8 cellular contexts compared by ENCODE assay signal in the genomic region with DNA sequence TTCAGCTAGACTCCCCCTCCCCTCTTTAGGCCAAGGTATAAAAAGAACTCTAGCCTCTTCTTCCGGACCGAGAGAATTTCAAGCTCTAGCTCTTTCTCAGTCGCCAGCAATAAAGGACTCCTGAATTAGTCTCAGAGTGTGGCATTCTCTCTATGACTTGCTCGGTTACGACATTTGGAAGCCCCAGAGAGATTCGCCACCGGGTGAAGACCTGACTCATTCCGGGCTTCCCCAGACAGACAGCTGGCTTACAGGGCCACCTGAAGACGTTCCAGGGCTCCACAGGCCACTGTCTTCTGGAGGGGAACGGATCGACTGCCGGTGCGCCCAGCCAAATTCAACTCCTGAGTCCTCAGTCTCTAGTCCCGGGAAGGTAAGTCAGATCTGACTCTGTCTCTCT. TPM values are rescaled to one million over a fixed set of nuclear protein-coding genes. Genes with fewer than 3 reads are reported as not detected.
A peak's percentile ranks its signal among the peaks of the same experiment; 100 is the strongest.
DNase-seq lines count a peak whose midpoint lies in the region; ATAC-seq, FAIRE-seq and TF ChIP-seq lines count a peak whose summit lies in the region.

A gene (plus strand): TSS at position 234 of the 400 bp plus-strand sequence. CDS start 15,510 bp downstream, outside the sequence.

- intact Hi-C loops in mucosa of descending colon (cut with DNase I, micrococcal nuclease) = no loop called here

- H3K9me3 ChIP-seq in astrocyte (ENCODE audit: insufficient read depth, low read depth, low read length) (no peaks in the 10 kb centered on the region), mucosa of descending colon (no peaks in the 10 kb centered on the region)

- H3K4me3 ChIP-seq in astrocyte (ENCODE audit: insufficient read depth, low read depth, low read length) (no peak within 1 kb of the TSS), mucosa of descending colon (no peak within 1 kb of the TSS)

- peak within 1 kb of the TSS; percentile 89 for H3K4me2 ChIP-seq in astrocyte (ENCODE audit: low read length)

- peaks cover 3% of the 10 kb centered on the region for H3K27me3 ChIP-seq in astrocyte (ENCODE audit: insufficient read depth, low read length)

- H3K4me1 Mint-ChIP-seq in astrocyte (ENCODE audit: low read depth, unreplicated experiment) = peaks cover 5% of the 10 kb centered on the region

- no peak within 1 kb of the TSS for H3K27ac Mint-ChIP-seq in astrocyte (ENCODE audit: unreplicated experiment)

- no peak within 1 kb of the TSS for H3K27ac ChIP-seq in astrocyte (ENCODE audit: low read depth, low read length)

- H3K4me1 ChIP-seq in astrocyte (ENCODE audit: insufficient read depth, low read length) = no peaks in the 10 kb centered on the region
- H3K4me1 ChIP-seq in mucosa of descending colon (ENCODE audit: low read depth) = peaks cover 6% of the 10 kb centered on the region

- ATAC-seq in GM19043 (IDR thresholded peaks at IDR 0.05; ENCODE audit: low read depth, unreplicated experiment) = peak; percentile 85
- peak; percentile 83 for ATAC-seq in HG03097 (IDR thresholded peaks at IDR 0.05; ENCODE audit: low FRiP score, unreplicated experiment)
- no peak for ATAC-seq in left lobe of liver
- ATAC-seq in mucosa of descending colon = no peak

- no peak for TF ChIP-seq CTCF in astrocyte (IDR thresholded peaks at IDR 0.05; ENCODE audit: insufficient read depth, low read depth, low read length)
- TF ChIP-seq CTCF in mucosa of descending colon (IDR thresholded peaks at IDR 0.05) = no peak

- no peak within 1 kb of the TSS for H2AFZ ChIP-seq in astrocyte (ENCODE audit: low read depth, low read length)

- in situ Hi-C loops in Caki2 (cut with HindIII; ENCODE audit: low pct_unique_long_range_greater_than_20kb, low sequenced_read_pairs) = loop anchor here (10.0 kb wide), 1 partner anchor 56 kb away; no protein-coding TSS in a partner anchor

- no peaks in the 10 kb centered on the region for H3K79me2 ChIP-seq in astrocyte (ENCODE audit: insufficient read depth, low read length)

- H3K27me3 Mint-ChIP-seq in astrocyte (ENCODE audit: low read depth, unreplicated experiment) = peaks cover 18% of the 10 kb centered on the region

- no peaks in the 10 kb centered on the region for H3K36me3 Mint-ChIP-seq in astrocyte (ENCODE audit: low read depth, unreplicated experiment)

- H3K9ac ChIP-seq in astrocyte (ENCODE audit: low read length) = no peak within 1 kb of the TSS

- peaks cover 6% of the 10 kb centered on the region for H3K9me3 Mint-ChIP-seq in astrocyte (ENCODE audit: unreplicated experiment)

- peak; percentile 42 for DNase-seq in Caki2 (ENCODE audit: low read depth)
- no peak for DNase-seq in astrocyte (ENCODE audit: low read depth)
- peak; percentile 45 for DNase-seq in stimulated activated CD8-positive, alpha-beta memory T cell treated with anti-CD3 and anti-CD28 coated beads, Interleukin-4, amount 100 ng/mL, for 48 hours
- no peak for DNase-seq in left lobe of liver (ENCODE audit: low spot score)
- DNase-seq in mucosa of descending colon = no peak
- DNase-seq in NCI-H2081 (lab: John Stamatoyannopoulos, UW) = no peak

- no peaks in the 10 kb centered on the region for H3K36me3 ChIP-seq in astrocyte (ENCODE audit: insufficient read depth, low read length)
- no peaks in the 10 kb centered on the region for H3K36me3 ChIP-seq in mucosa of descending colon (ENCODE audit: low read depth)

- H4K20me1 ChIP-seq in astrocyte (ENCODE audit: insufficient read depth, low read length) = no peaks in the 10 kb centered on the region

- H3K4me3 Mint-ChIP-seq in astrocyte (ENCODE audit: unreplicated experiment) = no peak within 1 kb of the TSS

- FAIRE-seq in astrocyte (lab: Jason Lieb, UNC) = no peak

RNA-seq across cellular contexts. Expression of the gene that starts here (rescaled TPM):
- total RNA-seq in Caki2 (2014; rRNA removed; shearing (Covaris generic); ENCODE audit: low replicate concordance) = 0.72 and 4.3 TPM in 2 replicates
- total RNA-seq in astrocyte (not detected in 2 replicates), left lobe of liver (not detected), mucosa of descending colon (1 to 10 TPM in 2 of 3 donors, not detected in 1; 3.1 to 8.0 TPM)

Comparison
In these comparisons a context has a peak if more than half of its experiments do, and no peak if none do; other contexts are left out.
1. DNase-seq: peak in Caki2 (single experiment) and stimulated activated CD8-positive, alpha-beta memory T cell treated with anti-CD3 and anti-CD28 coated beads, Interleukin-4, amount 100 ng/mL, for 48 hours (single experiment); none in astrocyte (single experiment), left lobe of liver (single experiment), mucosa of descending colon (0 of 3) and NCI-H2081 (0 of 2).
2. ATAC-seq: peak in GM19043 (single experiment) and HG03097 (single experiment); none in left lobe of liver (single experiment) and mucosa of descending colon (single experiment).